Comparison of ENCODE assay signal across 10 cellular contexts in the genomic region with DNA sequence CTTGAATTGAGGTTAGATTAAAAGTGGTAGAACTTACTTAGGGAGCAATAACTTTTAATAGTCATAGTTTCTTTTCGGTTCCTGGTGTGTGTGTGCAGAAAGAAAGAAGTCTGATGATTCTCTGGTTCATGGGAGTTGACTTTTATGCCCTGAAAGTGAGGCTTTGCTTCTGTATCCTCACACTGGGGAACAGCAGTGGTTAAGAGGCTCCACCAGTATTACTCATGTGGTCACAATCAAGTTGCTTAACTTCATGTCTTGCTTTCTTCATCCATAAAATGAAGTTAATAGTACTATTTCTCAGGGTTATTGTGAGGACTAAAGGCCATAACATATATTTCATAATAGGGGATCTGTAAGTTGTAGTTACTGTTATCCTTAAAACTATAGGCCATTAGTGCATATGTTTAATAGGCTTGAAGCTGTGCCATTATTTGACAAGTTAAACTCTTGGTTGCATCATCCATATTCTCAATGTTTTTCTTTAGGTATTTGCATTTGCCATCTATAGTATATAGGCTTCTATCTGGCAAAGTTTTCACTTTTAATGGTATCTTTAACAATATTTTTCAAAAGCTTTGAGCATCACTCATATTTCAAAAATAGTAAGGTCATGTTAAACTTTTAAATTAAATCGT.
DNase-seq lines count a peak whose midpoint lies in the region; ATAC-seq and TF ChIP-seq lines count a peak whose summit lies in the region.
"Had no signal": no experiment of that assay in that cellular context is flagged by ENCODE, and none has a peak within 500 bp of the region (broad histone marks: within the 10 kb centered on the region; RNA-seq: fewer than 3 reads in every experiment).

No MANE protein-coding gene starts in this region.

- 84 to 90% (median 89%) methylated on average over 2 of the region's 2 CpGs for WGBS in ovary, 3 donors

- no peaks in the 10 kb centered on the region for H3K27me3 ChIP-seq in ovary
- H3K27me3 ChIP-seq: heart left ventricle had no signal

- H3K4me3 ChIP-seq in GM12864 (ENCODE audit: low read depth, low read length) = no peak overlapping the region
- no peak overlapping the region for H3K4me3 ChIP-seq in epithelial cell of esophagus (ENCODE audit: low read length)
- H3K4me3 ChIP-seq in ovary = no peak overlapping the region
- H3K4me3 ChIP-seq: heart left ventricle had no signal

- H3K4me1 ChIP-seq in ovary (ENCODE audit: insufficient read depth) = no peaks in the 10 kb centered on the region

- no peaks in the 10 kb centered on the region for H3K36me3 ChIP-seq in ovary
- H3K36me3 ChIP-seq: heart left ventricle had no signal

- peak; percentile 29 for DNase-seq in GM12864 (ENCODE audit: low read depth)
- peak; percentile 35 for DNase-seq in epithelial cell of esophagus (ENCODE audit: low read depth)
- DNase-seq in DMS153 treated with DMSO at 0.1 percent for 48 hours (lab: John Stamatoyannopoulos, UW; ENCODE audit: unreplicated experiment) = no peak
- no peak for DNase-seq in ovary
- no peak for DNase-seq in hippocampal formation (lab: John Stamatoyannopoulos, UW)
- no peak for DNase-seq in cardiac septum (ENCODE audit: low spot score)
- DNase-seq: heart left ventricle, NCI-H1694 treated with DMSO at 0.1 percent for 48 hours had no signal

- TF ChIP-seq CTCF in GM12864 (IDR thresholded peaks at IDR 0.05; ENCODE audit: low read depth, low read length, missing control alignments) (no peak), epithelial cell of esophagus (IDR thresholded peaks at IDR 0.05; ENCODE audit: insufficient read depth, low read depth, low read length, missing control alignments) (no peak), ovary (IDR thresholded peaks at IDR 0.05) (no peak)

- ATAC-seq in GM21528 (IDR thresholded peaks at IDR 0.05; ENCODE audit: low FRiP score, unreplicated experiment) = peak; percentile 67
- ATAC-seq in HG03521 (IDR thresholded peaks at IDR 0.05; ENCODE audit: unreplicated experiment) = peak; percentile 86

- TF ChIP-seq POLR2A in ovary (IDR thresholded peaks at IDR 0.05) = no peak

- no peak overlapping the region for H3K27ac ChIP-seq in ovary

- no peak for TF ChIP-seq EP300 in ovary (IDR thresholded peaks at IDR 0.05)

- intact Hi-C loops in ovary (cut with DNase I) = loop anchor here in 1 of 4 donors (5.0 kb wide), 1 partner anchor 262 kb away; the partner anchor contains the start of gene PLCB1
- intact Hi-C loops in cardiac septum (cut with DNase I) = no loop called here

- no peaks in the 10 kb centered on the region for H3K9me3 ChIP-seq in ovary
- H3K9me3 ChIP-seq: heart left ventricle had no signal

Comparison
In these comparisons a context has a peak if more than half of its experiments do, and no peak if none do; other contexts are left out.
1. DNase-seq: peak in GM12864 (single experiment) and epithelial cell of esophagus (single experiment); none in DMS153 treated with DMSO at 0.1 percent for 48 hours (single experiment), ovary (0 of 5), hippocampal formation (0 of 2) and cardiac septum (single experiment).